ENCODE assay signal across 1 cellular context in genomic region chr5:40799248-40799647, GRCh38.
TF ChIP-seq lines count a peak whose summit lies in the region.

No MANE protein-coding gene starts in this region.

TF ChIP-seq in endothelial cell of umbilical vein, 7 proteins besides CTCF, POLR2A, EP300 and RAD21:
- TF ChIP-seq POLR2AphosphoS5 (IDR thresholded peaks at IDR 0.05; ENCODE audit: insufficient read depth, low read depth, low read length) (no peak), GATA2 (IDR thresholded peaks at IDR 0.05; ENCODE audit: insufficient read depth, insufficient read length, low read depth, low read length) (no peak), MYC (IDR thresholded peaks at IDR 0.05; ENCODE audit: low read depth, low read length) (no peak), EZH2 (IDR thresholded peaks at IDR 0.05; ENCODE audit: borderline replicate concordance, low read depth, low read length, severe bottlenecking) (no peak)
